In genomic region chr13:22061806-22062391, GRCh38 we compare ENCODE assay signal across 9 cellular contexts.
DNase-seq lines count a peak whose midpoint lies in the region; ATAC-seq and TF ChIP-seq lines count a peak whose summit lies in the region.
"Had no signal": no experiment of that assay in that cellular context is flagged by ENCODE, and none has a peak within 500 bp of the region (broad histone marks: within the 10 kb centered on the region; RNA-seq: fewer than 3 reads in every experiment).

No MANE protein-coding gene starts in this region.

- DNase-seq in colonic mucosa = no peak
- no peak for DNase-seq in UCSD-AML1 (lab: John Stamatoyannopoulos, UW; ENCODE audit: unreplicated experiment)
- DNase-seq in NCI-H187 (lab: John Stamatoyannopoulos, UW) = no peak
- no peak for DNase-seq in HAP-1 (ENCODE audit: low spot score in 2 of 2)
- DNase-seq in C1 segment of cervical spinal cord (lab: John Stamatoyannopoulos, UW) = no peak

- H3K27ac ChIP-seq in colonic mucosa = peak overlapping the region; percentile 44

- no peaks in the 10 kb centered on the region for H3K4me1 ChIP-seq in colonic mucosa
- no peaks in the 10 kb centered on the region for H3K4me1 ChIP-seq in HAP-1
- H3K4me1 ChIP-seq: breast epithelium had no signal

- no peak overlapping the region for H3K9ac ChIP-seq in colonic mucosa (ENCODE audit: low read depth in 2 of 2, low read length in 2 of 2)

- peak; percentile 72 for ATAC-seq in GM18498 (IDR thresholded peaks at IDR 0.05; ENCODE audit: unreplicated experiment)
- ATAC-seq in GM21360 (IDR thresholded peaks at IDR 0.05; ENCODE audit: unreplicated experiment) = peak; percentile 53
- ATAC-seq in HG03378 (IDR thresholded peaks at IDR 0.05; ENCODE audit: unreplicated experiment) = peak; percentile 77

- H3K36me3 ChIP-seq in colonic mucosa = no peaks in the 10 kb centered on the region
- no peaks in the 10 kb centered on the region for H3K36me3 ChIP-seq in HAP-1 (replicated peaks)
- H3K36me3 ChIP-seq: breast epithelium had no signal

- no peaks in the 10 kb centered on the region for H3K9me3 ChIP-seq in colonic mucosa
- peaks cover 2% of the 10 kb centered on the region; the same call in 1 of the 2 replicates for H3K9me3 ChIP-seq in HAP-1
- H3K9me3 ChIP-seq: breast epithelium had no signal

- H3K4me3 ChIP-seq in colonic mucosa (no peak overlapping the region), HAP-1 (no peak overlapping the region)
- H3K4me3 ChIP-seq: breast epithelium had no signal

- intact Hi-C loops in colonic mucosa (cut with DNase I) = no loop called here

- H3K27me3 ChIP-seq in colonic mucosa (no peaks in the 10 kb centered on the region), HAP-1 (ENCODE audit: low read depth) (no peaks in the 10 kb centered on the region)
- H3K27me3 ChIP-seq: breast epithelium had no signal

- in situ Hi-C loops in HAP-1 (cut with MboI; ENCODE audit: low sequenced_read_pairs) = no loop called here

- TF ChIP-seq CTCF in colonic mucosa (IDR thresholded peaks at IDR 0.05) = no peak
